ENCODE assay signal across 8 cellular contexts in the genomic region with DNA sequence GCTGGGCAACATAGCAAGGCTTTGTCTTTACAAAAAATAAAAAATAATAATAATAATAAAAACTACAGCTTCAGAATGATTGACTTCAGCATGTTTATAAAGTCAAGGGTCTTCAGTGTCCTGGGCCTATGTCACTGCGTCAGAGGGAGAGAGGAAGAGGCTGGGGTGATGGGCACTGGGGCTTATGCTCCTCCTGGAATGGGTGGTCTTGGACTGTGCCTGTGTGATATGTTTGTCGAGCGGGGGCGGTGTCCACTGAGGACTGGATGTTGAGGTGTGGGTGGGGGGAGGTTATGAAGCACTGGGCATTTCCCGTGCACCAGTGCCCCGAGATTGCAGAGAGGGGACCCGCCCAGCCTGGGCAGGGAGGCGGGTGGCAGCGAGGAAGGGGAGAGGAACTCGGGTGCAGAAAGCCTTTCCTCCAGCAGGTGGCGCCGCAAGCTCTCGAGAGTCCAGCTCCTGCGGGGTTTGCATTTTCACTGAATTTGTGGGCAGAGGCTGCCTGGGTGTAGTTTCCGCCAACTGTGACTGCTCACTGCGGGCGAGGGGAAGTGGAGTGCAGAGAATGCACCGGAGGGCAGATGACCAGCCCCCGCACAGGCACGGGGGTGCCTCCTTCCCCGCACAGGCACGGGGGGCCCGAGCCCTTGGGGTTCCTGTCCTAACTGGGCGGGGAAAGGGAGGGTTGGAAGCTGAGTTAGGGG.
DNase-seq lines count a peak whose midpoint lies in the region; ATAC-seq and TF ChIP-seq lines count a peak whose summit lies in the region.

No MANE protein-coding gene starts in this region.

- H3K27me3 Mint-ChIP-seq in natural killer cell (ENCODE audit: low read depth in 2 of 2): no peaks in the 10 kb centered on the region

- no peak for TF ChIP-seq POLR2A in esophagus squamous epithelium (IDR thresholded peaks at IDR 0.05)

- H3K4me3 ChIP-seq in esophagus squamous epithelium: peak overlapping the region in 3 of 4 donors; percentile 21 to 38 (median 29)

- peaks cover 30 to 38% of the 10 kb centered on the region in 2 donors for H3K4me1 Mint-ChIP-seq in natural killer cell

- H3K4me1 ChIP-seq in esophagus squamous epithelium: peaks cover 12 to 72% (median 36%) of the 10 kb centered on the region in 3 donors

- TF ChIP-seq CTCF in esophagus squamous epithelium (IDR thresholded peaks at IDR 0.05): peak; percentile 94 to 99 (median 97)
- peak; percentile 88 for TF ChIP-seq CTCF in natural killer cell (IDR thresholded peaks at IDR 0.05)

- peak overlapping the region; percentile 22 to 83 (median 64) for H3K27ac ChIP-seq in esophagus squamous epithelium

- peak overlapping the region; percentile 83 to 96 for H3K27ac Mint-ChIP-seq in natural killer cell

- no peaks in the 10 kb centered on the region for H3K36me3 ChIP-seq in esophagus squamous epithelium

- intact Hi-C loops in esophagus squamous epithelium (cut with DNase I): loop anchor here (2.0 to 5.0 kb wide), 2 partner anchors 96 to 163 kb away; no protein-coding TSS in a partner anchor
- intact Hi-C loops in natural killer cell (cut with micrococcal nuclease): loop anchor here (1.0 to 5.0 kb wide), 4 partner anchors 41 to 164 kb away; no protein-coding TSS in a partner anchor

- ATAC-seq in GM21576 (IDR thresholded peaks at IDR 0.05; ENCODE audit: unreplicated experiment) (peak; percentile 54), natural killer cell (peak; percentile 88 to 95 (median 93))

- peak overlapping the region; percentile 82 for H3K4me3 Mint-ChIP-seq in natural killer cell

- no peaks in the 10 kb centered on the region for H3K36me3 Mint-ChIP-seq in natural killer cell

- H3K9me3 ChIP-seq in esophagus squamous epithelium: no peaks in the 10 kb centered on the region

- 15 to 19% methylated on average over 14 to 17 of the region's 24 CpGs for WGBS in esophagus squamous epithelium, 2 donors

- H3K27me3 ChIP-seq in esophagus squamous epithelium: no peaks in the 10 kb centered on the region

- DNase-seq in DMS153 treated with DMSO at 0.1 percent for 48 hours (lab: John Stamatoyannopoulos, UW; ENCODE audit: unreplicated experiment) (peak; percentile 94), KG1 (lab: John Stamatoyannopoulos, UW) (peak; percentile 88), OCI-M1 (lab: John Stamatoyannopoulos, UW) (peak; percentile 92), esophagus squamous epithelium (lab: John Stamatoyannopoulos, UW) (peak; percentile 64), natural killer cell (peak; percentile 93)
- peak; percentile 97 for DNase-seq in activated T-cell treated with anti-CD3 and anti-CD28 coated beads, Interleukin-2, amount 50 U/mL, for 1 hour
- DNase-seq in stimulated activated naive CD4-positive, alpha-beta T cell (lab: John Stamatoyannopoulos, UW): peak; percentile 86 to 97 (median 90)

- no peaks in the 10 kb centered on the region for H3K9me3 Mint-ChIP-seq in natural killer cell

Comparison
In these comparisons a context has a peak if more than half of its experiments do, and no peak if none do; other contexts are left out.
1. Peak in every context shown above with its lines: DNase-seq, ATAC-seq, H3K4me3 ChIP-seq and H3K27ac ChIP-seq.